Comparison of ENCODE assay signal across 1 cellular context in genomic region chr15:72685925-72686794, GRCh38.
A peak's percentile ranks its signal among the peaks of the same experiment; 100 is the strongest.
TF ChIP-seq lines count a peak whose summit lies in the region.

A gene with protein sequence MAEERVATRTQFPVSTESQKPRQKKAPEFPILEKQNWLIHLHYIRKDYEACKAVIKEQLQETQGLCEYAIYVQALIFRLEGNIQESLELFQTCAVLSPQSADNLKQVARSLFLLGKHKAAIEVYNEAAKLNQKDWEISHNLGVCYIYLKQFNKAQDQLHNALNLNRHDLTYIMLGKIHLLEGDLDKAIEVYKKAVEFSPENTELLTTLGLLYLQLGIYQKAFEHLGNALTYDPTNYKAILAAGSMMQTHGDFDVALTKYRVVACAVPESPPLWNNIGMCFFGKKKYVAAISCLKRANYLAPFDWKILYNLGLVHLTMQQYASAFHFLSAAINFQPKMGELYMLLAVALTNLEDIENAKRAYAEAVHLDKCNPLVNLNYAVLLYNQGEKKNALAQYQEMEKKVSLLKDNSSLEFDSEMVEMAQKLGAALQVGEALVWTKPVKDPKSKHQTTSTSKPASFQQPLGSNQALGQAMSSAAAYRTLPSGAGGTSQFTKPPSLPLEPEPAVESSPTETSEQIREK (plus strand): TSS chr15:72686207. CDS start chr15:72686228, 21 bp downstream.
A gene with protein sequence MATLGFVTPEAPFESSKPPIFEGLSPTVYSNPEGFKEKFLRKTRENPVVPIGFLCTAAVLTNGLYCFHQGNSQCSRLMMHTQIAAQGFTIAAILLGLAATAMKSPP (minus strand): TSS chr15:72686182. CDS start chr15:72676374, 9,808 bp downstream.

TF ChIP-seq in K562, 482 proteins besides CTCF, POLR2A, EP300 and RAD21 (continued from another document and continues in another):
- TF ChIP-seq ATF6 (CRISPR knock-in tag; IDR thresholded peaks at IDR 0.05) (peak; percentile 48; the same call in 1 of the 2 replicates), DDX20 (tag; IDR thresholded peaks at IDR 0.05; ENCODE audit: low read depth) (no peak), SMARCA5 (IDR thresholded peaks at IDR 0.05) (no peak), RBM15 (IDR thresholded peaks at IDR 0.05; ENCODE audit: insufficient read depth, low read length) (no peak), MITF (IDR thresholded peaks at IDR 0.05) (no peak), CHD1 (IDR thresholded peaks at IDR 0.05; ENCODE audit: low read length) (no peak), NFRKB (IDR thresholded peaks at IDR 0.05; ENCODE audit: low read depth) (peak; percentile 84; the same call in 1 of the 2 replicates), FOXK1 (CRISPR knock-in tag; IDR thresholded peaks at IDR 0.05; ENCODE audit: borderline replicate concordance) (no peak), TFAM (CRISPR knock-in tag; conservative IDR thresholded peaks at IDR 0.05) (no peak), NR1H2 (CRISPR knock-in tag; IDR thresholded peaks at IDR 0.05) (no peak), TAF1 (IDR thresholded peaks at IDR 0.05; ENCODE audit: control insufficient read depth, extremely low read depth, insufficient read depth, low read length, severe bottlenecking) (peak; percentile 95), DACH1 (IDR thresholded peaks at IDR 0.05; ENCODE audit: partially characterized antibody) (no peak), MEIS2 (IDR thresholded peaks at IDR 0.05; ENCODE audit: partially characterized antibody) (no peak), NR2C2 (CRISPR knock-in tag; IDR thresholded peaks at IDR 0.05) (peak; percentile 54; the same call in 1 of the 2 replicates), NR2C2 (tag; IDR thresholded peaks at IDR 0.05) (peak; percentile 91), ZNF436 (CRISPR knock-in tag; IDR thresholded peaks at IDR 0.05) (no peak), CXXC5 (CRISPR knock-in tag; IDR thresholded peaks at IDR 0.05) (peak; percentile 54; the same call in 1 of the 2 replicates), RBM17 (IDR thresholded peaks at IDR 0.05; ENCODE audit: borderline replicate concordance, low read depth, low read length) (no peak), THAP12 (CRISPR knock-in tag; IDR thresholded peaks at IDR 0.05) (0 out of 2 replicates have a peak, but pooled peaks have one; percentile 22), RFX1 (IDR thresholded peaks at IDR 0.05) (peak; percentile 95), CREB3L1 (IDR thresholded peaks at IDR 0.05; ENCODE audit: borderline replicate concordance, low read depth) (0 out of 2 replicates have a peak, but pooled peaks have one; percentile 32), KDM2B (CRISPR knock-in tag; IDR thresholded peaks at IDR 0.05) (no peak), ARHGAP35 (IDR thresholded peaks at IDR 0.05; ENCODE audit: partially characterized antibody) (no peak), ZC3H11A (IDR thresholded peaks at IDR 0.05; ENCODE audit: low read depth, low read length) (0 out of 2 replicates have a peak, but pooled peaks have one; percentile 18), ZNF212 (CRISPR knock-in tag; IDR thresholded peaks at IDR 0.05) (no peak), ATF1 (CRISPR knock-in tag; IDR thresholded peaks at IDR 0.05) (no peak), ATF1 (tag; IDR thresholded peaks at IDR 0.05) (peak; percentile 85), POU5F1 (IDR thresholded peaks at IDR 0.05; ENCODE audit: borderline replicate concordance, low read depth, low read length, partially characterized antibody) (no peak), PTRF (tag; IDR thresholded peaks at IDR 0.05) (no peak), ADNP (tag; IDR thresholded peaks at IDR 0.05) (no peak), ZFPM2 (CRISPR knock-in tag; IDR thresholded peaks at IDR 0.05) (no peak), NFIC (IDR thresholded peaks at IDR 0.05) (peak; percentile 23; the same call in 1 of the 2 replicates), FOSL1 (tag; conservative IDR thresholded peaks at IDR 0.05) (no peak), CREM (IDR thresholded peaks at IDR 0.05; ENCODE audit: low read depth) (peak; percentile 88), ZMIZ1 (IDR thresholded peaks at IDR 0.05; ENCODE audit: low read depth in 2 of 2, low read length in 2 of 2) (0 out of 4 replicates have a peak, but pooled peaks of 1 of the 2 experiments have one; percentile 34), SAFB2 (IDR thresholded peaks at IDR 0.05; ENCODE audit: borderline replicate concordance, low read depth, low read length, severe bottlenecking) (no peak), TBL1XR1 (IDR thresholded peaks at IDR 0.05; ENCODE audit: low read length in 2 of 2) (0 out of 4 replicates have a peak, but pooled peaks of 1 of the 2 experiments have one; percentile 37), ZBTB8A (IDR thresholded peaks at IDR 0.05; ENCODE audit: partially characterized antibody) (no peak), ARID1B (IDR thresholded peaks at IDR 0.05) (0 out of 2 replicates have a peak, but pooled peaks have one; percentile 22), SRSF3 (IDR thresholded peaks at IDR 0.05; ENCODE audit: insufficient read depth, low read length) (no peak)
- TF ChIP-seq, protein P1, sequence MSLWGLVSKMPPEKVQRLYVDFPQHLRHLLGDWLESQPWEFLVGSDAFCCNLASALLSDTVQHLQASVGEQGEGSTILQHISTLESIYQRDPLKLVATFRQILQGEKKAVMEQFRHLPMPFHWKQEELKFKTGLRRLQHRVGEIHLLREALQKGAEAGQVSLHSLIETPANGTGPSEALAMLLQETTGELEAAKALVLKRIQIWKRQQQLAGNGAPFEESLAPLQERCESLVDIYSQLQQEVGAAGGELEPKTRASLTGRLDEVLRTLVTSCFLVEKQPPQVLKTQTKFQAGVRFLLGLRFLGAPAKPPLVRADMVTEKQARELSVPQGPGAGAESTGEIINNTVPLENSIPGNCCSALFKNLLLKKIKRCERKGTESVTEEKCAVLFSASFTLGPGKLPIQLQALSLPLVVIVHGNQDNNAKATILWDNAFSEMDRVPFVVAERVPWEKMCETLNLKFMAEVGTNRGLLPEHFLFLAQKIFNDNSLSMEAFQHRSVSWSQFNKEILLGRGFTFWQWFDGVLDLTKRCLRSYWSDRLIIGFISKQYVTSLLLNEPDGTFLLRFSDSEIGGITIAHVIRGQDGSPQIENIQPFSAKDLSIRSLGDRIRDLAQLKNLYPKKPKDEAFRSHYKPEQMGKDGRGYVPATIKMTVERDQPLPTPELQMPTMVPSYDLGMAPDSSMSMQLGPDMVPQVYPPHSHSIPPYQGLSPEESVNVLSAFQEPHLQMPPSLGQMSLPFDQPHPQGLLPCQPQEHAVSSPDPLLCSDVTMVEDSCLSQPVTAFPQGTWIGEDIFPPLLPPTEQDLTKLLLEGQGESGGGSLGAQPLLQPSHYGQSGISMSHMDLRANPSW (CRISPR knock-in tag; IDR thresholded peaks at IDR 0.05): no peak
- TF ChIP-seq, protein P2, sequence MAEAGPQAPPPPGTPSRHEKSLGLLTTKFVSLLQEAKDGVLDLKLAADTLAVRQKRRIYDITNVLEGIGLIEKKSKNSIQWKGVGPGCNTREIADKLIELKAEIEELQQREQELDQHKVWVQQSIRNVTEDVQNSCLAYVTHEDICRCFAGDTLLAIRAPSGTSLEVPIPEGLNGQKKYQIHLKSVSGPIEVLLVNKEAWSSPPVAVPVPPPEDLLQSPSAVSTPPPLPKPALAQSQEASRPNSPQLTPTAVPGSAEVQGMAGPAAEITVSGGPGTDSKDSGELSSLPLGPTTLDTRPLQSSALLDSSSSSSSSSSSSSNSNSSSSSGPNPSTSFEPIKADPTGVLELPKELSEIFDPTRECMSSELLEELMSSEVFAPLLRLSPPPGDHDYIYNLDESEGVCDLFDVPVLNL (CRISPR knock-in tag; IDR thresholded peaks at IDR 0.05; ENCODE audit: low read depth): no peak
- TF ChIP-seq, protein P3, sequence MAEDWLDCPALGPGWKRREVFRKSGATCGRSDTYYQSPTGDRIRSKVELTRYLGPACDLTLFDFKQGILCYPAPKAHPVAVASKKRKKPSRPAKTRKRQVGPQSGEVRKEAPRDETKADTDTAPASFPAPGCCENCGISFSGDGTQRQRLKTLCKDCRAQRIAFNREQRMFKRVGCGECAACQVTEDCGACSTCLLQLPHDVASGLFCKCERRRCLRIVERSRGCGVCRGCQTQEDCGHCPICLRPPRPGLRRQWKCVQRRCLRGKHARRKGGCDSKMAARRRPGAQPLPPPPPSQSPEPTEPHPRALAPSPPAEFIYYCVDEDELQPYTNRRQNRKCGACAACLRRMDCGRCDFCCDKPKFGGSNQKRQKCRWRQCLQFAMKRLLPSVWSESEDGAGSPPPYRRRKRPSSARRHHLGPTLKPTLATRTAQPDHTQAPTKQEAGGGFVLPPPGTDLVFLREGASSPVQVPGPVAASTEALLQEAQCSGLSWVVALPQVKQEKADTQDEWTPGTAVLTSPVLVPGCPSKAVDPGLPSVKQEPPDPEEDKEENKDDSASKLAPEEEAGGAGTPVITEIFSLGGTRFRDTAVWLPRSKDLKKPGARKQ (CRISPR knock-in tag; IDR thresholded peaks at IDR 0.05): no peak
- TF ChIP-seq, protein P4, sequence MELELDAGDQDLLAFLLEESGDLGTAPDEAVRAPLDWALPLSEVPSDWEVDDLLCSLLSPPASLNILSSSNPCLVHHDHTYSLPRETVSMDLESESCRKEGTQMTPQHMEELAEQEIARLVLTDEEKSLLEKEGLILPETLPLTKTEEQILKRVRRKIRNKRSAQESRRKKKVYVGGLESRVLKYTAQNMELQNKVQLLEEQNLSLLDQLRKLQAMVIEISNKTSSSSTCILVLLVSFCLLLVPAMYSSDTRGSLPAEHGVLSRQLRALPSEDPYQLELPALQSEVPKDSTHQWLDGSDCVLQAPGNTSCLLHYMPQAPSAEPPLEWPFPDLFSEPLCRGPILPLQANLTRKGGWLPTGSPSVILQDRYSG (tag; conservative IDR thresholded peaks at IDR 0.05; ENCODE audit: low read depth): no peak
